ENCODE assay signal across 9 cellular contexts in genomic region chr5:119329701-119330100, GRCh38. TPM values are rescaled to one million over a fixed set of nuclear protein-coding genes. Genes with fewer than 3 reads are reported as not detected.
A peak's percentile ranks its signal among the peaks of the same experiment; 100 is the strongest.
DNase-seq lines count a peak whose midpoint lies in the region; TF ChIP-seq lines count a peak whose summit lies in the region.
"Had no signal": no experiment of that assay in that cellular context is flagged by ENCODE, and none has a peak within 500 bp of the region (broad histone marks: within the 10 kb centered on the region; RNA-seq: fewer than 3 reads in every experiment).

No MANE protein-coding gene starts in this region.

- H3K36me3 Mint-ChIP-seq in activated naive CD4-positive, alpha-beta T cell treated with anti-CD3 and anti-CD28 coated beads, Interleukin-2, amount 10 ng/mL, durations not matched to agents 7 days and 5 days: peaks cover 43% of the 10 kb centered on the region
- peaks cover 12% of the 10 kb centered on the region for H3K36me3 Mint-ChIP-seq in activated T-helper 1 cell treated with anti-CD3 and anti-CD28 coated beads, Interleukin-12 subunit alpha, Interleukin-12 subunit beta, Interleukin-2, Interleukin-4 antibody, amounts not matched to agents 30 ng/mL and 10 ng/mL and 1 ng/mL, durations not matched to agents 14 hours and 24 hours and 36 hours (ENCODE audit: low read depth)

- no peaks in the 10 kb centered on the region for H3K9me3 Mint-ChIP-seq in activated naive CD4-positive, alpha-beta T cell treated with anti-CD3 and anti-CD28 coated beads, Interleukin-2, amount 10 ng/mL, durations not matched to agents 7 days and 5 days
- no peaks in the 10 kb centered on the region for H3K9me3 Mint-ChIP-seq in activated T-helper 1 cell treated with anti-CD3 and anti-CD28 coated beads, Interleukin-12 subunit alpha, Interleukin-12 subunit beta, Interleukin-2, Interleukin-4 antibody, amounts not matched to agents 30 ng/mL and 10 ng/mL and 1 ng/mL, durations not matched to agents 14 hours and 24 hours and 36 hours

- no peak for DNase-seq in activated naive CD4-positive, alpha-beta T cell treated with anti-CD3 and anti-CD28 coated beads, Interleukin-2, amount 10 ng/mL, durations not matched to agents 7 days and 5 days
- no peak for DNase-seq in activated naive CD4-positive, alpha-beta T cell treated with anti-CD3 and anti-CD28 coated beads, Interleukin-2, amount 50 U/mL, for 16 hours
- DNase-seq in activated T-helper 1 cell treated with anti-CD3 and anti-CD28 coated beads, Interleukin-12 subunit alpha, Interleukin-12 subunit beta, Interleukin-2, Interleukin-4 antibody, amounts not matched to agents 30 ng/mL and 10 ng/mL and 1 ng/mL, durations not matched to agents 14 hours and 24 hours and 36 hours (ENCODE audit: low spot score): no peak
- no peak for DNase-seq in tibial artery
- DNase-seq in NOMO-1 treated with dmso at 0.1 percent for 144 hours (lab: John Stamatoyannopoulos, UW; ENCODE audit: unreplicated experiment): no peak
- DNase-seq in uterus: no peak
- no peak for DNase-seq in DMS79 treated with DMSO at 0.1 percent for 48 hours (lab: John Stamatoyannopoulos, UW)
- DNase-seq: kidney glomerular epithelial cell had no signal

- H3K27ac ChIP-seq in mesodermal cell (ENCODE audit: low read depth, low read length, severe bottlenecking) (peak overlapping the region; percentile 30), tibial artery (peak overlapping the region; percentile 57 to 61), uterus (peak overlapping the region in 1 of 2 donors; percentile 60)

- TF ChIP-seq POLR2A in uterus (IDR thresholded peaks at IDR 0.05): no peak

- peak overlapping the region; percentile 52 for H3K4me3 Mint-ChIP-seq in activated naive CD4-positive, alpha-beta T cell treated with anti-CD3 and anti-CD28 coated beads, Interleukin-2, amount 10 ng/mL, durations not matched to agents 7 days and 5 days
- H3K4me3 Mint-ChIP-seq in activated T-helper 1 cell treated with anti-CD3 and anti-CD28 coated beads, Interleukin-12 subunit alpha, Interleukin-12 subunit beta, Interleukin-2, Interleukin-4 antibody, amounts not matched to agents 30 ng/mL and 10 ng/mL and 1 ng/mL, durations not matched to agents 14 hours and 24 hours and 36 hours: peak overlapping the region; percentile 52

- TF ChIP-seq CTCF in tibial artery (IDR thresholded peaks at IDR 0.05): no peak
- TF ChIP-seq CTCF in uterus (IDR thresholded peaks at IDR 0.05): no peak

- no peaks in the 10 kb centered on the region for H3K27me3 Mint-ChIP-seq in activated naive CD4-positive, alpha-beta T cell treated with anti-CD3 and anti-CD28 coated beads, Interleukin-2, amount 10 ng/mL, durations not matched to agents 7 days and 5 days
- no peaks in the 10 kb centered on the region for H3K27me3 Mint-ChIP-seq in activated T-helper 1 cell treated with anti-CD3 and anti-CD28 coated beads, Interleukin-12 subunit alpha, Interleukin-12 subunit beta, Interleukin-2, Interleukin-4 antibody, amounts not matched to agents 30 ng/mL and 10 ng/mL and 1 ng/mL, durations not matched to agents 14 hours and 24 hours and 36 hours (ENCODE audit: insufficient read depth)

- H3K36me3 ChIP-seq in mesodermal cell (ENCODE audit: control insufficient read depth, insufficient read depth, low read length): no peaks in the 10 kb centered on the region
- H3K36me3 ChIP-seq in tibial artery: no peaks in the 10 kb centered on the region
- H3K36me3 ChIP-seq in uterus: no peaks in the 10 kb centered on the region

- peaks cover 79% of the 10 kb centered on the region for H3K4me1 Mint-ChIP-seq in activated naive CD4-positive, alpha-beta T cell treated with anti-CD3 and anti-CD28 coated beads, Interleukin-2, amount 10 ng/mL, durations not matched to agents 7 days and 5 days
- H3K4me1 Mint-ChIP-seq in activated T-helper 1 cell treated with anti-CD3 and anti-CD28 coated beads, Interleukin-12 subunit alpha, Interleukin-12 subunit beta, Interleukin-2, Interleukin-4 antibody, amounts not matched to agents 30 ng/mL and 10 ng/mL and 1 ng/mL, durations not matched to agents 14 hours and 24 hours and 36 hours (ENCODE audit: low read depth): peaks cover 91% of the 10 kb centered on the region

- H3K4me1 ChIP-seq in mesodermal cell (ENCODE audit: control insufficient read depth, insufficient read depth, low read length, poor library complexity, severe bottlenecking) (peaks cover 57% of the 10 kb centered on the region), tibial artery (peaks cover 0 to 54% (median 12%) of the 10 kb centered on the region in 4 donors), uterus (peaks cover 6 to 9% of the 10 kb centered on the region in 2 donors)

- CTCF ChIA-PET in activated naive CD4-positive, alpha-beta T cell treated with anti-CD3 and anti-CD28 coated beads, Interleukin-2, amount 10 ng/mL, durations not matched to agents 7 days and 5 days (lab: Charles Lee): interaction anchor here (0.9 to 2.3 kb wide), 4 partner anchors 11 to 82 kb away, joined by 3 to 11 read pairs (median 10); no protein-coding TSS in a partner anchor

- intact Hi-C loops in activated T-helper 1 cell treated with anti-CD3 and anti-CD28 coated beads, Interleukin-12 subunit alpha, Interleukin-12 subunit beta, Interleukin-2, Interleukin-4 antibody, amounts not matched to agents 30 ng/mL and 10 ng/mL and 1 ng/mL, durations not matched to agents 14 hours and 24 hours and 36 hours (cut with micrococcal nuclease): loop anchor here (2.0 kb wide), 1 partner anchor 13 kb away; no protein-coding TSS in a partner anchor
- intact Hi-C loops in tibial artery (cut with DNase I; ENCODE audit: low total_unique reads) (loop anchor here (5.0 kb wide), 1 partner anchor 62 kb away; no protein-coding TSS in a partner anchor), uterus (cut with DNase I; ENCODE audit: low total_unique reads) (no loop called here)

- 96 to 100% methylated on average over 5 of the region's 5 CpGs for WGBS in mesodermal cell (ENCODE audit: insufficient coverage in 2 of 2), 2 experiments

- H3K4me3 ChIP-seq in mesodermal cell (ENCODE audit: extremely low read depth, insufficient read depth, low read length, poor library complexity, severe bottlenecking) (no peak overlapping the region), tibial artery (no peak overlapping the region), uterus (no peak overlapping the region)

- H3K27me3 ChIP-seq in tibial artery: no peaks in the 10 kb centered on the region
- H3K27me3 ChIP-seq in uterus: no peaks in the 10 kb centered on the region

- peak overlapping the region; percentile 95 for H3K27ac Mint-ChIP-seq in activated naive CD4-positive, alpha-beta T cell treated with anti-CD3 and anti-CD28 coated beads, Interleukin-2, amount 10 ng/mL, durations not matched to agents 7 days and 5 days
- H3K27ac Mint-ChIP-seq in activated T-helper 1 cell treated with anti-CD3 and anti-CD28 coated beads, Interleukin-12 subunit alpha, Interleukin-12 subunit beta, Interleukin-2, Interleukin-4 antibody, amounts not matched to agents 30 ng/mL and 10 ng/mL and 1 ng/mL, durations not matched to agents 14 hours and 24 hours and 36 hours: peak overlapping the region; percentile 95

- H3K9me3 ChIP-seq in mesodermal cell (ENCODE audit: control insufficient read depth, low read length) (no peaks in the 10 kb centered on the region), tibial artery (no peaks in the 10 kb centered on the region), uterus (no peaks in the 10 kb centered on the region)

RNA-seq across cellular contexts. Expression of gene TNFAIP8, which starts 26.1 kb away (rescaled TPM):
- 214 and 219 TPM in 2 replicates for total RNA-seq in activated T-helper 1 cell treated with anti-CD3 and anti-CD28 coated beads, Interleukin-12 subunit alpha, Interleukin-12 subunit beta, Interleukin-2, Interleukin-4 antibody, amounts not matched to agents 30 ng/mL and 10 ng/mL and 1 ng/mL, durations not matched to agents 14 hours and 24 hours and 36 hours
- 19.2 TPM for polyA plus RNA-seq in mesodermal cell (2013, experiment 1 of 2)
- 22.3 TPM for polyA plus RNA-seq in mesodermal cell (2013, experiment 2 of 2)
- total RNA-seq in uterus: 10 to 100 TPM in 3 of 4 donors, 1 to 10 TPM in 1; 2.0 to 42.7 (median 15.5) TPM
